8 cellular contexts compared by ENCODE assay signal in the genomic region with DNA sequence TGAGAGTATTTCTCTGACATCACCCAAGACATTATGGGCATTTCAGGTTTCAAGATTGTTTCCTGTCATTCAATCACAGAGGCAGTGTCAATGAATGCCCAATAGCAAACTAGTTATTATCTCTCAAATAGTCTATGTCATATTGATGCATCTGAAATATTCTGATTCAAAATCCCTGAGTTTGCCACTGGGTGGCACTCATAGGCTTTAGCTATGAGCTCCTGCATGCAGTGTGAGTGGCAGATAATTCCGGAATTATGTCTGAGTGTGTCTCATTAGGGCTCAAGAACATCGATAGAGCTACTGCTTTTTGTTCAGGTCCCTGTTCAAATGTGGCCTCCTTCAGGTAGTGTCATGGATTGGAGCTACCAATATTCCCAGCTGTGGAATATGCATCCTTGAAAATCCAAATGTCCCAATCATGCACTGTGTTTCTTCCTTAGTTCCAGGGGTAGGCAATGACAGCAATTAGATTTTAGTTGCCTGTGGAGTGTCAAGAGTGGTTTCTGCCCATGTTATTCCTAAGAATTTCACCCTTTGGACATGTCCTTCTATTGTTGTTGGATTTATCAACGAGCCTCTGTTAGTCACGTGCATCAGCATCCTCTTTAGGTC. TPM values are rescaled to one million over a fixed set of nuclear protein-coding genes. Genes with fewer than 3 reads are reported as not detected.
DNase-seq lines count a peak whose midpoint lies in the region; ATAC-seq and TF ChIP-seq lines count a peak whose summit lies in the region.

No MANE protein-coding gene starts in this region.

- H3K27me3 ChIP-seq in BJ (ENCODE audit: control insufficient read depth, insufficient read depth, low read length), result peaks cover 3% of the 10 kb centered on the region
- H3K27me3 ChIP-seq in foreskin keratinocyte, result peaks cover 43% of the 10 kb centered on the region
- H3K27me3 ChIP-seq in trophoblast cell (ENCODE audit: insufficient read depth, low read length), result no peaks in the 10 kb centered on the region

- H2BK5ac ChIP-seq in trophoblast cell (ENCODE audit: low read depth, low read length, poor library complexity), result no peak overlapping the region

- H3K4me1 ChIP-seq in foreskin keratinocyte (no peaks in the 10 kb centered on the region), trophoblast cell (ENCODE audit: control insufficient read depth in 1 of 2, insufficient read depth in 2 of 2, low read length in 2 of 2) (no peaks in the 10 kb centered on the region)

- ATAC-seq in foreskin keratinocyte (peak; percentile 81), GM18861 (IDR thresholded peaks at IDR 0.05; ENCODE audit: unreplicated experiment) (no peak), GM19035 (IDR thresholded peaks at IDR 0.05; ENCODE audit: unreplicated experiment) (no peak)

- no peak overlapping the region for H4K12ac ChIP-seq in trophoblast cell (ENCODE audit: low read depth, low read length)

- H3K18ac ChIP-seq in trophoblast cell (ENCODE audit: low read length), result no peak overlapping the region

- CTCF ChIA-PET in BJ (lab: Yijun Ruan, JAX), result interaction anchor here (0.6 to 5.4 kb wide), 14 partner anchors 9 to 779 kb away, joined by 3 to 175 read pairs (median 4); a partner anchor contains a TSS

- no peaks in the 10 kb centered on the region for H3K79me2 ChIP-seq in trophoblast cell (ENCODE audit: control insufficient read depth, insufficient read depth, low read length, poor library complexity)

- peaks cover 2% of the 10 kb centered on the region for H3K9me3 ChIP-seq in trophoblast cell (ENCODE audit: insufficient read depth, low read depth, low read length)

- peak; percentile 4 for DNase-seq in BJ (ENCODE audit: low read depth)
- DNase-seq in GM19240 (ENCODE audit: insufficient read length, low spot score), result peak; percentile 22
- DNase-seq in NCI-H460 (ENCODE audit: extremely low read depth, low read depth), result peak; percentile 57
- peak; percentile 19 for DNase-seq in activated T-cell treated with anti-CD3 and anti-CD28 coated beads for 48 hours (ENCODE audit: low read depth)
- DNase-seq in foreskin keratinocyte, result peak; percentile 6 to 43
- DNase-seq in trophoblast cell, result peak; percentile 18 to 76

- H3K4me3 ChIP-seq in BJ (ENCODE audit: low read depth, low read length) (no peak overlapping the region), trophoblast cell (ENCODE audit: low read depth, low read length) (no peak overlapping the region)

- no peak overlapping the region for H2AFZ ChIP-seq in trophoblast cell (ENCODE audit: insufficient read depth, low read length, poor library complexity)

- no peak overlapping the region for H2BK12ac ChIP-seq in trophoblast cell (ENCODE audit: low read length)

- no peak overlapping the region for H3K27ac ChIP-seq in foreskin keratinocyte
- no peak overlapping the region for H3K27ac ChIP-seq in trophoblast cell (ENCODE audit: low read depth, low read length)

- no peak overlapping the region for H3K23ac ChIP-seq in trophoblast cell (ENCODE audit: low read length)

- H4K91ac ChIP-seq in trophoblast cell (ENCODE audit: low read depth, low read length), result no peak overlapping the region

- H3K4me2 ChIP-seq in trophoblast cell (ENCODE audit: low read length), result no peak overlapping the region

- WGBS in trophoblast cell (ENCODE audit: extremely low coverage, insufficient coverage, insufficient read length), result no CpG with 5 or more reads among the region's 4 CpGs

- H3K36me3 ChIP-seq in BJ (ENCODE audit: control insufficient read depth, insufficient read depth, low read length) (no peaks in the 10 kb centered on the region), trophoblast cell (ENCODE audit: control insufficient read depth in 1 of 2, insufficient read depth in 2 of 2, low read length in 2 of 2) (no peaks in the 10 kb centered on the region)

- POLR2A ChIA-PET in BJ (lab: Charles Lee), result no interaction called here

- no peak overlapping the region for H3K14ac ChIP-seq in trophoblast cell (ENCODE audit: low read length)

- H3K79me1 ChIP-seq in trophoblast cell (ENCODE audit: low read length), result no peaks in the 10 kb centered on the region

- H3K9ac ChIP-seq in trophoblast cell (ENCODE audit: low read length), result no peak overlapping the region

- H3K4ac ChIP-seq in trophoblast cell (ENCODE audit: low read depth, low read length), result no peak overlapping the region

- H2BK120ac ChIP-seq in trophoblast cell (ENCODE audit: insufficient read depth, low read length, poor library complexity), result no peak overlapping the region

- no peak overlapping the region for H4K8ac ChIP-seq in trophoblast cell (ENCODE audit: low read depth, low read length)

- TF ChIP-seq CTCF in BJ (IDR thresholded peaks at IDR 0.05; ENCODE audit: insufficient read depth, low read depth, low read length), result peak; percentile 64
- TF ChIP-seq CTCF in foreskin keratinocyte (conservative IDR thresholded peaks at IDR 0.05), result peak; percentile 83

- H2AK5ac ChIP-seq in trophoblast cell (ENCODE audit: low read length), result no peak overlapping the region

RNA-seq across cellular contexts. Expression of a gene that starts 7.8 kb away (rescaled TPM):
- polyA plus RNA-seq in BJ (2011; rRNA removed), result not detected in 2 replicates
- polyA minus RNA-seq in BJ (2011; rRNA and poly(A)+ RNA removed), result not detected in 2 replicates
- total RNA-seq in NCI-H460 (2014; rRNA removed; shearing (Covaris generic)), result not detected in 2 replicates
- not detected in 2 replicates for polyA plus RNA-seq in NCI-H460 (2014; cell fraction: nucleus; rRNA removed)
- not detected in 2 replicates for total RNA-seq in foreskin keratinocyte
- polyA plus RNA-seq in foreskin keratinocyte, result not detected in 2 replicates
- not detected in 2 replicates for polyA plus RNA-seq in trophoblast cell (2013)

RNA-seq across cellular contexts. Expression of a gene that starts 30.9 kb away (rescaled TPM):
- not detected in 2 replicates for polyA plus RNA-seq in BJ (2011; rRNA removed)
- not detected in 2 replicates for polyA minus RNA-seq in BJ (2011; rRNA and poly(A)+ RNA removed)
- total RNA-seq in NCI-H460 (2014; rRNA removed; shearing (Covaris generic)), result not detected in 2 replicates
- polyA plus RNA-seq in NCI-H460 (2014; cell fraction: nucleus; rRNA removed), result not detected in 2 replicates
- not detected in 2 replicates for total RNA-seq in foreskin keratinocyte
- not detected in 2 replicates for polyA plus RNA-seq in foreskin keratinocyte
- not detected in 2 replicates for polyA plus RNA-seq in trophoblast cell (2013)

RNA-seq across cellular contexts. Expression of a gene that starts 35.9 kb away (rescaled TPM):
- polyA plus RNA-seq in BJ (2011; rRNA removed), result 92.8 and 115 TPM in 2 replicates
- polyA minus RNA-seq in BJ (2011; rRNA and poly(A)+ RNA removed), result 41.3 and 74.0 TPM in 2 replicates
- total RNA-seq in NCI-H460 (2014; rRNA removed; shearing (Covaris generic)), result 181 and 193 TPM in 2 replicates
- polyA plus RNA-seq in NCI-H460 (2014; cell fraction: nucleus; rRNA removed), result 244 and 270 TPM in 2 replicates
- 127 and 136 TPM in 2 replicates for total RNA-seq in foreskin keratinocyte
- polyA plus RNA-seq in foreskin keratinocyte, result 94.2 and 97.7 TPM in 2 replicates
- 79.6 and 81.1 TPM in 2 replicates for polyA plus RNA-seq in trophoblast cell (2013)

Comparison
In these comparisons a context has a peak if more than half of its experiments do, and no peak if none do; other contexts are left out.
1. DNase-seq: peak in every context shown above with its lines; median percentile 57 in NCI-H460; 47 in trophoblast cell; 24 in foreskin keratinocyte; 22 in GM19240; 19 in activated T-cell treated with anti-CD3 and anti-CD28 coated beads for 48 hours; 4 in BJ.